In genomic region chr1:199113265-199113869, GRCh38 we compare ENCODE assay signal across 8 cellular contexts.
A peak's percentile ranks its signal among the peaks of the same experiment; 100 is the strongest.
DNase-seq lines count a peak whose midpoint lies in the region; ATAC-seq, FAIRE-seq and TF ChIP-seq lines count a peak whose summit lies in the region.

No MANE protein-coding gene starts in this region.

- no peak overlapping the region for H3K23ac ChIP-seq in H1 (ENCODE audit: insufficient read length)

- H4K91ac ChIP-seq in H1 (replicated peaks; ENCODE audit: insufficient read length, low read length) = no peak overlapping the region

- peak; percentile 63 for FAIRE-seq in H1 (lab: Jason Lieb, UNC)

- H3K27me3 ChIP-seq in BE2C (no peaks in the 10 kb centered on the region), H1 (replicated peaks in 1 of 4; ENCODE audit: control insufficient read depth in 3 of 4, extremely low read depth in 1 of 4, insufficient read depth in 3 of 4, low read length in 3 of 4) (no peaks in the 10 kb centered on the region)

- H3K23me2 ChIP-seq in H1 (ENCODE audit: low read depth, low read length) = no peaks in the 10 kb centered on the region

- no peak for TF ChIP-seq POLR2A in H1 (IDR thresholded peaks at IDR 0.05; ENCODE audit: control extremely low read depth in 1 of 2, low read depth in 2 of 2, low read length in 2 of 2)

- peaks cover 13% of the 10 kb centered on the region for H3K36me3 Mint-ChIP-seq in activated CD4-positive, alpha-beta memory T cell treated with anti-CD3 and anti-CD28 coated beads, Interleukin-2, amount 10 ng/mL, durations not matched to agents 7 days and 5 days (ENCODE audit: low read depth)
- H3K36me3 Mint-ChIP-seq in naive thymus-derived CD8-positive, alpha-beta T cell = no peaks in the 10 kb centered on the region

- no peak for TF ChIP-seq EP300 in H1 (IDR thresholded peaks at IDR 0.05; ENCODE audit: borderline replicate concordance in 1 of 2, low read depth in 2 of 2, low read length in 2 of 2)

- H3K4me2 ChIP-seq in H1 (ENCODE audit: insufficient read depth in 1 of 2, low read depth in 2 of 2, low read length in 2 of 2) = no peak overlapping the region

- peaks cover 10% of the 10 kb centered on the region for H3K9me3 Mint-ChIP-seq in activated CD4-positive, alpha-beta memory T cell treated with anti-CD3 and anti-CD28 coated beads, Interleukin-2, amount 10 ng/mL, durations not matched to agents 7 days and 5 days
- peaks cover 0 to 12% (median 0%) of the 10 kb centered on the region in 9 donors for H3K9me3 Mint-ChIP-seq in naive thymus-derived CD8-positive, alpha-beta T cell

- H3K27ac ChIP-seq in H1 (ENCODE audit: low read depth, low read length) (no peak overlapping the region), substantia nigra (ENCODE audit: low read depth, low read length, poor library complexity, severe bottlenecking) (peak overlapping the region; percentile 31)

- no peak overlapping the region for H3K9ac ChIP-seq in H1 (replicated peaks in 1 of 4; ENCODE audit: extremely low read depth in 1 of 4, low read depth in 3 of 4, low read length in 3 of 4)

- H3K27me3 Mint-ChIP-seq in activated CD4-positive, alpha-beta memory T cell treated with anti-CD3 and anti-CD28 coated beads, Interleukin-2, amount 10 ng/mL, durations not matched to agents 7 days and 5 days = no peaks in the 10 kb centered on the region
- no peaks in the 10 kb centered on the region for H3K27me3 Mint-ChIP-seq in naive thymus-derived CD8-positive, alpha-beta T cell

- no peak overlapping the region for H2BK20ac ChIP-seq in H1 (ENCODE audit: low read length)

- no peaks in the 10 kb centered on the region for H3K79me2 ChIP-seq in H1 (ENCODE audit: control insufficient read depth in 1 of 2, insufficient read depth in 2 of 2, low read length in 2 of 2)

- H3K4me1 Mint-ChIP-seq in activated CD4-positive, alpha-beta memory T cell treated with anti-CD3 and anti-CD28 coated beads, Interleukin-2, amount 10 ng/mL, durations not matched to agents 7 days and 5 days = peaks cover 10% of the 10 kb centered on the region
- peaks cover 0 to 8% (median 0%) of the 10 kb centered on the region in 4 donors for H3K4me1 Mint-ChIP-seq in naive thymus-derived CD8-positive, alpha-beta T cell

- no peaks in the 10 kb centered on the region for H3K79me1 ChIP-seq in H1 (ENCODE audit: low read depth, low read length)

- H3K4me1 ChIP-seq in BE2C = 0 out of 2 replicates have a peak, but pooled peaks cover 4% of the 10 kb centered on the region
- 0 out of 7 replicates have a peak, but pooled peaks cover 0 to 5% (median 0%) of the 10 kb centered on the region in 4 experiments for H3K4me1 ChIP-seq in H1 (replicated peaks in 1 of 4; ENCODE audit: control insufficient read depth in 3 of 4, insufficient read depth in 4 of 4, low read length in 3 of 4)

- no peaks in the 10 kb centered on the region for H4K20me1 ChIP-seq in H1 (replicated peaks in 1 of 2; ENCODE audit: control insufficient read depth in 1 of 2, insufficient read depth in 2 of 2, low read length in 2 of 2)

- H2AK5ac ChIP-seq in H1 (ENCODE audit: low read depth, low read length) = no peak overlapping the region

- ATAC-seq in GM19467 (IDR thresholded peaks at IDR 0.05; ENCODE audit: unreplicated experiment) (peak; percentile 61), HG03025 (IDR thresholded peaks at IDR 0.05; ENCODE audit: low FRiP score, unreplicated experiment) (no peak)
- ATAC-seq in naive thymus-derived CD8-positive, alpha-beta T cell = peak; percentile 58 to 60

- H3K27ac Mint-ChIP-seq in activated CD4-positive, alpha-beta memory T cell treated with anti-CD3 and anti-CD28 coated beads, Interleukin-2, amount 10 ng/mL, durations not matched to agents 7 days and 5 days = no peak overlapping the region
- no peak overlapping the region for H3K27ac Mint-ChIP-seq in naive thymus-derived CD8-positive, alpha-beta T cell

- H2AFZ ChIP-seq in H1 (ENCODE audit: low read length) = peak overlapping the region; percentile 49; the same call in 1 of the 2 replicates

- DNase-seq in BE2C = peak; percentile 68
- peak; percentile 59 to 80 for DNase-seq in NCI-H446 (lab: John Stamatoyannopoulos, UW)
- DNase-seq in activated CD4-positive, alpha-beta memory T cell treated with anti-CD3 and anti-CD28 coated beads, Interleukin-2, amount 10 ng/mL, durations not matched to agents 7 days and 5 days = peak; percentile 77
- peak; percentile 38 to 73 for DNase-seq in H1 (ENCODE audit: low read depth in 1 of 2, low spot score in 2 of 2)
- peak; percentile 28 to 80 (median 58) for DNase-seq in naive thymus-derived CD8-positive, alpha-beta T cell
- DNase-seq in substantia nigra (lab: John Stamatoyannopoulos, UW) = peak in 45 of 49 donors; percentile 1 to 73 (median 36)

- H3K4ac ChIP-seq in H1 (replicated peaks; ENCODE audit: insufficient read length, low read depth, low read length) = no peak overlapping the region

- CTCF ChIA-PET in activated CD4-positive, alpha-beta memory T cell treated with anti-CD3 and anti-CD28 coated beads, Interleukin-2, amount 10 ng/mL, durations not matched to agents 7 days and 5 days (lab: Charles Lee) = interaction anchor here (0.6 to 3.2 kb wide), 61 partner anchors 9 to 649 kb away, joined by 3 to 22 read pairs (median 5); no protein-coding TSS in a partner anchor
- CTCF ChIA-PET in H1 (lab: Charles Lee; ENCODE audit: partially characterized antibody) = interaction anchor here (0.6 to 2.8 kb wide), 59 partner anchors 9 to 484 kb away, joined by 3 to 20 read pairs (median 4); no protein-coding TSS in a partner anchor

- H2BK15ac ChIP-seq in H1 (ENCODE audit: low read length) = no peak overlapping the region

- H3K4me3 Mint-ChIP-seq in activated CD4-positive, alpha-beta memory T cell treated with anti-CD3 and anti-CD28 coated beads, Interleukin-2, amount 10 ng/mL, durations not matched to agents 7 days and 5 days = no peak overlapping the region
- H3K4me3 Mint-ChIP-seq in naive thymus-derived CD8-positive, alpha-beta T cell = no peak overlapping the region

- H2BK12ac ChIP-seq in H1 (ENCODE audit: low read depth, low read length) = no peak overlapping the region

- TF ChIP-seq CTCF in BE2C (IDR thresholded peaks at IDR 0.05; ENCODE audit: low read depth, low read length) = peak; percentile 94
- peak; percentile 79 to 96 (median 92) for TF ChIP-seq CTCF in H1 (IDR thresholded peaks at IDR 0.05; ENCODE audit: control extremely low read depth in 1 of 3, insufficient read depth in 1 of 3, low read depth in 1 of 3, low read length in 3 of 3)

- POLR2A ChIA-PET in activated CD4-positive, alpha-beta memory T cell treated with anti-CD3 and anti-CD28 coated beads, Interleukin-2, amount 10 ng/mL, durations not matched to agents 7 days and 5 days (lab: Charles Lee) = interaction anchor here (0.9 to 2.6 kb wide), 7 partner anchors 72 to 357 kb away, joined by 3 to 18 read pairs (median 4); no protein-coding TSS in a partner anchor
- POLR2A ChIA-PET in H1 (lab: Charles Lee; ENCODE audit: partially characterized antibody) = no interaction called here
- POLR2A ChIA-PET in naive thymus-derived CD8-positive, alpha-beta T cell (lab: Charles Lee) = no interaction called here

- H3K18ac ChIP-seq in H1 (ENCODE audit: extremely low read depth, low read length) = no peak overlapping the region

- no peak overlapping the region for H3K56ac ChIP-seq in H1 (replicated peaks; ENCODE audit: insufficient read length, low read depth, low read length)

- no peak overlapping the region for H3K4me3 ChIP-seq in BE2C (ENCODE audit: low read depth, low read length)
- no peak overlapping the region for H3K4me3 ChIP-seq in H1 (ENCODE audit: extremely low read depth in 1 of 4, insufficient read depth in 2 of 4, low read depth in 3 of 4, low read length in 4 of 4)

- H3K9me3 ChIP-seq in BE2C (no peaks in the 10 kb centered on the region), H1 (ENCODE audit: insufficient read depth in 2 of 2, low read depth in 1 of 2, low read length in 1 of 2) (peaks cover 0 to 4% of the 10 kb centered on the region in 2 experiments; a peak in 1 of 4 replicates)

- no peak overlapping the region for H3K14ac ChIP-seq in H1 (ENCODE audit: insufficient read length)

- H3K36me3 ChIP-seq in BE2C (no peaks in the 10 kb centered on the region), H1 (ENCODE audit: control insufficient read depth in 2 of 4, insufficient read depth in 4 of 4, low read length in 3 of 4) (no peaks in the 10 kb centered on the region)

- no peak overlapping the region for H4K8ac ChIP-seq in H1 (ENCODE audit: extremely low read depth, insufficient read depth, low read length)

- peak; percentile 87 to 91 for TF ChIP-seq RAD21 in H1 (IDR thresholded peaks at IDR 0.05 in 1 of 2, conservative IDR thresholded peaks at IDR 0.05 in 1 of 2; ENCODE audit: low read depth in 2 of 2, low read length in 2 of 2)

- H2BK5ac ChIP-seq in H1 (ENCODE audit: low read depth, low read length) = no peak overlapping the region

- 54% methylated on average over 2 of the region's 2 CpGs; no CpG with 5 or more reads in 1 of the 2 experiments for WGBS in H1 (ENCODE audit: extremely low coverage in 1 of 2, insufficient coverage in 1 of 2, insufficient read length in 1 of 2, insufficient replicate concordance in 2 of 2, low coverage in 1 of 2, low lambda C conversion rate in 2 of 2, missing lambda C conversion rate in 1 of 2), 2 experiments

- no peak overlapping the region for H2BK120ac ChIP-seq in H1 (replicated peaks; ENCODE audit: low read depth, low read length)

- H4K5ac ChIP-seq in H1 (ENCODE audit: insufficient read length, low read depth, low read length) = no peak overlapping the region

TF ChIP-seq in H1, 55 proteins besides CTCF, POLR2A, EP300 and RAD21:
- TF ChIP-seq MAFK (IDR thresholded peaks at IDR 0.05; ENCODE audit: low read depth, low read length) (no peak), JUN (IDR thresholded peaks at IDR 0.05; ENCODE audit: low read depth, low read length) (no peak), CREB1 (IDR thresholded peaks at IDR 0.05) (no peak), TEAD4 (IDR thresholded peaks at IDR 0.05; ENCODE audit: low read depth, low read length) (peak; percentile 75), ASH2L (IDR thresholded peaks at IDR 0.05; ENCODE audit: low read length) (no peak), SAP30 (IDR thresholded peaks at IDR 0.05; ENCODE audit: insufficient read depth, insufficient replicate concordance, low read length) (no peak), CHD1 (IDR thresholded peaks at IDR 0.05; ENCODE audit: low read depth, low read length) (no peak)
